ENCODE assay signal across 9 cellular contexts in genomic region chr1:211697356-211697755, GRCh38. TPM values are rescaled to one million over a fixed set of nuclear protein-coding genes. Genes with fewer than 3 reads are reported as not detected.
DNase-seq lines count a peak whose midpoint lies in the region; ATAC-seq and TF ChIP-seq lines count a peak whose summit lies in the region.
"Had no signal": no experiment of that assay in that cellular context is flagged by ENCODE, and none has a peak within 500 bp of the region (broad histone marks: within the 10 kb centered on the region; RNA-seq: fewer than 3 reads in every experiment).

No MANE protein-coding gene starts in this region.

- DNase-seq in BE2C (peak; percentile 24), NCI-H1092 treated with DMSO at 0.1 percent for 48 hours (lab: John Stamatoyannopoulos, UW) (peak; percentile 57), NCI-H2196 (lab: John Stamatoyannopoulos, UW; ENCODE audit: unreplicated experiment) (no peak), GM23338 (ENCODE audit: low spot score) (no peak), NCI-H187 treated with DMSO at 0.1 percent for 48 hours (lab: John Stamatoyannopoulos, UW) (no peak)
- DNase-seq in activated T-cell treated with anti-CD3 and anti-CD28 coated beads, Interleukin-2, amount 50 U/mL, for 24 hours = no peak
- DNase-seq: substantia nigra had no signal

- no peaks in the 10 kb centered on the region for H3K36me3 Mint-ChIP-seq in GM23338 (ENCODE audit: low read depth)
- H3K36me3 Mint-ChIP-seq in activated T-cell treated with anti-CD3 and anti-CD28 coated beads, Interleukin-2, amount 50 U/mL, for 24 hours (ENCODE audit: low read depth) = no peaks in the 10 kb centered on the region

- no peaks in the 10 kb centered on the region for H3F3A ChIP-seq in GM23338 (replicated peaks; ENCODE audit: low read depth)

- no peak overlapping the region for H3K27ac ChIP-seq in GM23338 (ENCODE audit: low read depth)

- no peak overlapping the region for H3K27ac Mint-ChIP-seq in GM23338
- no peak overlapping the region for H3K27ac Mint-ChIP-seq in activated T-cell treated with anti-CD3 and anti-CD28 coated beads, Interleukin-2, amount 50 U/mL, for 24 hours

- H3K27me3 ChIP-seq in BE2C (no peaks in the 10 kb centered on the region), GM23338 (ENCODE audit: insufficient read depth) (peaks cover 15% of the 10 kb centered on the region)

- H3K4me2 ChIP-seq in GM23338 = no peak overlapping the region

- ATAC-seq in GM19035 (IDR thresholded peaks at IDR 0.05; ENCODE audit: unreplicated experiment) (peak; percentile 65), HG02870 (IDR thresholded peaks at IDR 0.05; ENCODE audit: unreplicated experiment) (peak; percentile 38), GM23338 (no peak)

- no peaks in the 10 kb centered on the region for H3K9me2 ChIP-seq in GM23338 (ENCODE audit: insufficient read depth)

- no peak overlapping the region for H2AFZ ChIP-seq in GM23338

- no peaks in the 10 kb centered on the region for H4K20me1 ChIP-seq in GM23338 (replicated peaks; ENCODE audit: insufficient read depth)

- no peaks in the 10 kb centered on the region for H3K9me3 Mint-ChIP-seq in GM23338
- H3K9me3 Mint-ChIP-seq in activated T-cell treated with anti-CD3 and anti-CD28 coated beads, Interleukin-2, amount 50 U/mL, for 24 hours = no peaks in the 10 kb centered on the region

- no peak overlapping the region for H3K4me3 ChIP-seq in BE2C (ENCODE audit: low read depth, low read length)
- no peak overlapping the region for H3K4me3 ChIP-seq in GM23338

- H3K4me1 ChIP-seq in BE2C (no peaks in the 10 kb centered on the region; the same call in 1 of the 2 replicates), GM23338 (ENCODE audit: insufficient read depth) (no peaks in the 10 kb centered on the region)

- H3K9me3 ChIP-seq in BE2C = no peaks in the 10 kb centered on the region

- no peaks in the 10 kb centered on the region for H3K79me2 ChIP-seq in GM23338 (replicated peaks; ENCODE audit: insufficient read depth)

- TF ChIP-seq CTCF in BE2C (IDR thresholded peaks at IDR 0.05; ENCODE audit: low read depth, low read length) (no peak), GM23338 (conservative IDR thresholded peaks at IDR 0.05; ENCODE audit: low read depth in 2 of 2) (no peak)

- no peaks in the 10 kb centered on the region for H3K36me3 ChIP-seq in BE2C
- no peaks in the 10 kb centered on the region for H3K36me3 ChIP-seq in GM23338 (ENCODE audit: insufficient read depth)

- peaks cover 16% of the 10 kb centered on the region for H3K27me3 Mint-ChIP-seq in GM23338 (ENCODE audit: insufficient read depth, low read depth, poor library complexity)
- H3K27me3 Mint-ChIP-seq in activated T-cell treated with anti-CD3 and anti-CD28 coated beads, Interleukin-2, amount 50 U/mL, for 24 hours = peaks cover 3% of the 10 kb centered on the region

- no peak overlapping the region for H3K4me3 Mint-ChIP-seq in GM23338
- no peak overlapping the region for H3K4me3 Mint-ChIP-seq in activated T-cell treated with anti-CD3 and anti-CD28 coated beads, Interleukin-2, amount 50 U/mL, for 24 hours

- H3K4me1 Mint-ChIP-seq in GM23338 = peaks cover 4% of the 10 kb centered on the region; the same call in 1 of the 3 replicates
- peaks cover 30% of the 10 kb centered on the region for H3K4me1 Mint-ChIP-seq in activated T-cell treated with anti-CD3 and anti-CD28 coated beads, Interleukin-2, amount 50 U/mL, for 24 hours (ENCODE audit: low read depth)

TF ChIP-seq in GM23338, 12 proteins besides CTCF, POLR2A, EP300 and RAD21:
- TF ChIP-seq NANOG (IDR thresholded peaks at IDR 0.05; ENCODE audit: borderline replicate concordance) = no peak
- no peak for TF ChIP-seq EZH2phosphoT487 (IDR thresholded peaks at IDR 0.05; ENCODE audit: unreplicated experiment)
- no peak for TF ChIP-seq CREB1 (CRISPR knock-in tag; IDR thresholded peaks at IDR 0.05; ENCODE audit: low read depth)
- TF ChIP-seq ZNF331 (CRISPR knock-in tag; IDR thresholded peaks at IDR 0.05; ENCODE audit: low read depth) = no peak
- TF ChIP-seq STAT1 (IDR thresholded peaks at IDR 0.05; ENCODE audit: unreplicated experiment) = no peak
- no peak for TF ChIP-seq ZNF114 (CRISPR knock-in tag; IDR thresholded peaks at IDR 0.05)

RNA-seq across cellular contexts. Expression of gene NEK2, which starts 21.9 kb away (rescaled TPM):
- 5.5 TPM for polyA plus RNA-seq in BE2C (2012; ENCODE audit: insufficient read depth, insufficient read length, low read depth)
- total RNA-seq in GM23338 (2014; rRNA removed; shearing (Covaris generic)) = 19.1 and 24.9 TPM in 2 replicates
- polyA plus RNA-seq in GM23338 (2016; fragmentation: Nextera tagmentation; extraction: Ambion mirVana) = 15.8 and 17.0 TPM in 2 replicates

Comparison
In these comparisons a context has a peak if more than half of its experiments do, and no peak if none do; other contexts are left out.
1. DNase-seq: peak in BE2C (single experiment) and NCI-H1092 treated with DMSO at 0.1 percent for 48 hours (single experiment); none in NCI-H2196 (single experiment), GM23338 (single experiment), NCI-H187 treated with DMSO at 0.1 percent for 48 hours (single experiment) and activated T-cell treated with anti-CD3 and anti-CD28 coated beads, Interleukin-2, amount 50 U/mL, for 24 hours (single experiment).